Comparison of ENCODE assay signal across 1 cellular context in genomic region chr6:116229287-116229913, GRCh38.
TF ChIP-seq lines count a peak whose summit lies in the region.

No MANE protein-coding gene starts in this region.

TF ChIP-seq in endothelial cell of umbilical vein, 7 proteins besides CTCF, POLR2A, EP300 and RAD21:
- no peak for TF ChIP-seq MYC (IDR thresholded peaks at IDR 0.05; ENCODE audit: low read depth, low read length)
- no peak for TF ChIP-seq FOS (IDR thresholded peaks at IDR 0.05; ENCODE audit: borderline replicate concordance, insufficient read depth, low read length)
- TF ChIP-seq EZH2 (IDR thresholded peaks at IDR 0.05; ENCODE audit: borderline replicate concordance, low read depth, low read length, severe bottlenecking): no peak
